Comparison of ENCODE assay signal across 9 cellular contexts in genomic region chr1:58932820-58933598, GRCh38.
DNase-seq lines count a peak whose midpoint lies in the region; ATAC-seq and TF ChIP-seq lines count a peak whose summit lies in the region.
"Had no signal": no experiment of that assay in that cellular context is flagged by ENCODE, and none has a peak within 500 bp of the region (broad histone marks: within the 10 kb centered on the region; RNA-seq: fewer than 3 reads in every experiment).

No MANE protein-coding gene starts in this region.

- H3K27me3 Mint-ChIP-seq in neural crest cell (ENCODE audit: low read depth), result no peaks in the 10 kb centered on the region
- H3K27me3 Mint-ChIP-seq: stimulated activated naive CD8-positive, alpha-beta T cell treated with anti-CD3 and anti-CD28 coated beads, Interleukin-15, Interleukin-2, amounts not matched to agents 100 ng/mL and 50 ng/mL, for 24 hours had no signal

- H3K4me3 ChIP-seq in colonic mucosa, result no peak overlapping the region

- peaks cover 4% of the 10 kb centered on the region for H3K9me3 Mint-ChIP-seq in neural crest cell

- intact Hi-C loops in colonic mucosa (cut with DNase I), result no loop called here

- peak; percentile 79 for DNase-seq in EH (ENCODE audit: low read depth)
- peak; percentile 82 for DNase-seq in NCI-H2196 treated with DMSO at 0.1 percent for 48 hours (lab: John Stamatoyannopoulos, UW; ENCODE audit: unreplicated experiment)
- peak; percentile 96 for DNase-seq in colonic mucosa
- DNase-seq in neural crest cell (ENCODE audit: low read depth, low spot score), result no peak
- DNase-seq in substantia nigra (lab: John Stamatoyannopoulos, UW), result no peak
- DNase-seq in D341Med (ENCODE audit: low spot score), result no peak

- H3K4me1 ChIP-seq in colonic mucosa, result peaks cover 19% of the 10 kb centered on the region

- peak overlapping the region in 1 of 2 donors; percentile 26 for H3K9ac ChIP-seq in colonic mucosa (ENCODE audit: low read depth in 2 of 2, low read length in 2 of 2)

- no peaks in the 10 kb centered on the region for H3K36me3 ChIP-seq in colonic mucosa

- peak overlapping the region; percentile 8 for H3K27ac Mint-ChIP-seq in neural crest cell (ENCODE audit: unreplicated experiment)
- H3K27ac Mint-ChIP-seq: stimulated activated naive CD8-positive, alpha-beta T cell treated with anti-CD3 and anti-CD28 coated beads, Interleukin-15, Interleukin-2, amounts not matched to agents 100 ng/mL and 50 ng/mL, for 24 hours had no signal

- ATAC-seq in GM19324 (IDR thresholded peaks at IDR 0.05; ENCODE audit: low FRiP score, unreplicated experiment) (no peak), HG03521 (IDR thresholded peaks at IDR 0.05; ENCODE audit: unreplicated experiment) (no peak)

- no peaks in the 10 kb centered on the region for H3K27me3 ChIP-seq in colonic mucosa

- H3K36me3 Mint-ChIP-seq in neural crest cell (ENCODE audit: low read depth), result no peaks in the 10 kb centered on the region

- H3K4me3 Mint-ChIP-seq in neural crest cell, result no peak overlapping the region
- H3K4me3 Mint-ChIP-seq: stimulated activated naive CD8-positive, alpha-beta T cell treated with anti-CD3 and anti-CD28 coated beads, Interleukin-15, Interleukin-2, amounts not matched to agents 100 ng/mL and 50 ng/mL, for 24 hours had no signal

- no peaks in the 10 kb centered on the region for H3K9me3 ChIP-seq in colonic mucosa

- peak overlapping the region; percentile 60 for H3K27ac ChIP-seq in colonic mucosa
- no peak overlapping the region for H3K27ac ChIP-seq in substantia nigra (ENCODE audit: low read depth, low read length, poor library complexity, severe bottlenecking)

- TF ChIP-seq CTCF in colonic mucosa (IDR thresholded peaks at IDR 0.05) (no peak), neural crest cell (conservative IDR thresholded peaks at IDR 0.05) (no peak)

- H3K4me1 Mint-ChIP-seq in neural crest cell, result peaks cover 9% of the 10 kb centered on the region

Comparison
In these comparisons a context has a peak if more than half of its experiments do, and no peak if none do; other contexts are left out.
1. DNase-seq: peak in EH (single experiment), NCI-H2196 treated with DMSO at 0.1 percent for 48 hours (single experiment) and colonic mucosa (single experiment); none in neural crest cell (single experiment), substantia nigra (0 of 49) and D341Med (single experiment).